In the genomic region with DNA sequence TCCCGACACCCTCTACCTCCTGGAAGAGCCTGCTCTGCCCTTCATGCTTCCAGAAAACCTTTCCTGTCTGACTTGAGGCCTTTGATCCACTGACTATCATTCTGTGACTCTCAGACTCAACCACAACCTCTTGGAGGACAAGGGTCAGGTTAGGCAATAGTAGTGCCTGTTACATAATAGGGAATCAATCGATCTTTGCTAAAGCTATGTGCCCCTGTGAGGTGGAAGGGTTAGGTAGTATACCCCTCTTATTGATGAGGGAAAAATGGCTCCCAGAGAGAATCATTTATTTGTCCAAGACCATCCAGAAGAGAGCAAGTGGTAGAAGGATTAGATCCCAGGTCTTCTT, we compare ENCODE assay signal across 1 cellular context.
A peak's percentile ranks its signal among the peaks of the same experiment; 100 is the strongest.
TF ChIP-seq lines count a peak whose summit lies in the region.

No MANE protein-coding gene starts in this region.

TF ChIP-seq in HepG2, 621 proteins besides CTCF, POLR2A, EP300 and RAD21:
- peak; percentile 65; the same call in 1 of the 2 replicates for TF ChIP-seq CEBPB (IDR thresholded peaks at IDR 0.05; ENCODE audit: borderline replicate concordance, low read depth, low read length)
- peak; percentile 83 for TF ChIP-seq CEBPG (CRISPR knock-in tag; IDR thresholded peaks at IDR 0.05)
- TF ChIP-seq, protein P1, sequence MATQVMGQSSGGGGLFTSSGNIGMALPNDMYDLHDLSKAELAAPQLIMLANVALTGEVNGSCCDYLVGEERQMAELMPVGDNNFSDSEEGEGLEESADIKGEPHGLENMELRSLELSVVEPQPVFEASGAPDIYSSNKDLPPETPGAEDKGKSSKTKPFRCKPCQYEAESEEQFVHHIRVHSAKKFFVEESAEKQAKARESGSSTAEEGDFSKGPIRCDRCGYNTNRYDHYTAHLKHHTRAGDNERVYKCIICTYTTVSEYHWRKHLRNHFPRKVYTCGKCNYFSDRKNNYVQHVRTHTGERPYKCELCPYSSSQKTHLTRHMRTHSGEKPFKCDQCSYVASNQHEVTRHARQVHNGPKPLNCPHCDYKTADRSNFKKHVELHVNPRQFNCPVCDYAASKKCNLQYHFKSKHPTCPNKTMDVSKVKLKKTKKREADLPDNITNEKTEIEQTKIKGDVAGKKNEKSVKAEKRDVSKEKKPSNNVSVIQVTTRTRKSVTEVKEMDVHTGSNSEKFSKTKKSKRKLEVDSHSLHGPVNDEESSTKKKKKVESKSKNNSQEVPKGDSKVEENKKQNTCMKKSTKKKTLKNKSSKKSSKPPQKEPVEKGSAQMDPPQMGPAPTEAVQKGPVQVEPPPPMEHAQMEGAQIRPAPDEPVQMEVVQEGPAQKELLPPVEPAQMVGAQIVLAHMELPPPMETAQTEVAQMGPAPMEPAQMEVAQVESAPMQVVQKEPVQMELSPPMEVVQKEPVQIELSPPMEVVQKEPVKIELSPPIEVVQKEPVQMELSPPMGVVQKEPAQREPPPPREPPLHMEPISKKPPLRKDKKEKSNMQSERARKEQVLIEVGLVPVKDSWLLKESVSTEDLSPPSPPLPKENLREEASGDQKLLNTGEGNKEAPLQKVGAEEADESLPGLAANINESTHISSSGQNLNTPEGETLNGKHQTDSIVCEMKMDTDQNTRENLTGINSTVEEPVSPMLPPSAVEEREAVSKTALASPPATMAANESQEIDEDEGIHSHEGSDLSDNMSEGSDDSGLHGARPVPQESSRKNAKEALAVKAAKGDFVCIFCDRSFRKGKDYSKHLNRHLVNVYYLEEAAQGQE (IDR thresholded peaks at IDR 0.05; ENCODE audit: borderline replicate concordance in 1 of 2, low read depth in 1 of 2, low read length in 2 of 2) = no peak
- no peak for TF ChIP-seq ZMYM2 (CRISPR knock-in tag; IDR thresholded peaks at IDR 0.05)
- no peak for TF ChIP-seq ATM (IDR thresholded peaks at IDR 0.05; ENCODE audit: borderline replicate concordance)
- no peak for TF ChIP-seq THAP7 (CRISPR knock-in tag; IDR thresholded peaks at IDR 0.05)
- 0 out of 2 replicates have a peak, but pooled peaks have one; percentile 17 for TF ChIP-seq ZNF644 (CRISPR knock-in tag; IDR thresholded peaks at IDR 0.05; ENCODE audit: low read depth)
- peak; percentile 86 for TF ChIP-seq HNF4A (CRISPR knock-in tag; IDR thresholded peaks at IDR 0.05)
- TF ChIP-seq, protein P2, sequence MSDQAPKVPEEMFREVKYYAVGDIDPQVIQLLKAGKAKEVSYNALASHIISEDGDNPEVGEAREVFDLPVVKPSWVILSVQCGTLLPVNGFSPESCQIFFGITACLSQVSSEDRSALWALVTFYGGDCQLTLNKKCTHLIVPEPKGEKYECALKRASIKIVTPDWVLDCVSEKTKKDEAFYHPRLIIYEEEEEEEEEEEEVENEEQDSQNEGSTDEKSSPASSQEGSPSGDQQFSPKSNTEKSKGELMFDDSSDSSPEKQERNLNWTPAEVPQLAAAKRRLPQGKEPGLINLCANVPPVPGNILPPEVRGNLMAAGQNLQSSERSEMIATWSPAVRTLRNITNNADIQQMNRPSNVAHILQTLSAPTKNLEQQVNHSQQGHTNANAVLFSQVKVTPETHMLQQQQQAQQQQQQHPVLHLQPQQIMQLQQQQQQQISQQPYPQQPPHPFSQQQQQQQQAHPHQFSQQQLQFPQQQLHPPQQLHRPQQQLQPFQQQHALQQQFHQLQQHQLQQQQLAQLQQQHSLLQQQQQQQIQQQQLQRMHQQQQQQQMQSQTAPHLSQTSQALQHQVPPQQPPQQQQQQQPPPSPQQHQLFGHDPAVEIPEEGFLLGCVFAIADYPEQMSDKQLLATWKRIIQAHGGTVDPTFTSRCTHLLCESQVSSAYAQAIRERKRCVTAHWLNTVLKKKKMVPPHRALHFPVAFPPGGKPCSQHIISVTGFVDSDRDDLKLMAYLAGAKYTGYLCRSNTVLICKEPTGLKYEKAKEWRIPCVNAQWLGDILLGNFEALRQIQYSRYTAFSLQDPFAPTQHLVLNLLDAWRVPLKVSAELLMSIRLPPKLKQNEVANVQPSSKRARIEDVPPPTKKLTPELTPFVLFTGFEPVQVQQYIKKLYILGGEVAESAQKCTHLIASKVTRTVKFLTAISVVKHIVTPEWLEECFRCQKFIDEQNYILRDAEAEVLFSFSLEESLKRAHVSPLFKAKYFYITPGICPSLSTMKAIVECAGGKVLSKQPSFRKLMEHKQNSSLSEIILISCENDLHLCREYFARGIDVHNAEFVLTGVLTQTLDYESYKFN (CRISPR knock-in tag; conservative IDR thresholded peaks at IDR 0.05) = peak; percentile 19; the same call in 1 of the 2 replicates
- TF ChIP-seq HNF4G (IDR thresholded peaks at IDR 0.05; ENCODE audit: borderline replicate concordance, low read depth, low read length) = peak; percentile 73
- peak; percentile 60; the same call in 1 of the 2 replicates for TF ChIP-seq HNF4G (CRISPR knock-in tag; IDR thresholded peaks at IDR 0.05; ENCODE audit: borderline replicate concordance, low read depth)
- TF ChIP-seq ZFYVE20 (CRISPR knock-in tag; IDR thresholded peaks at IDR 0.05; ENCODE audit: borderline replicate concordance, low read depth) = no peak
- TF ChIP-seq, protein P3, sequence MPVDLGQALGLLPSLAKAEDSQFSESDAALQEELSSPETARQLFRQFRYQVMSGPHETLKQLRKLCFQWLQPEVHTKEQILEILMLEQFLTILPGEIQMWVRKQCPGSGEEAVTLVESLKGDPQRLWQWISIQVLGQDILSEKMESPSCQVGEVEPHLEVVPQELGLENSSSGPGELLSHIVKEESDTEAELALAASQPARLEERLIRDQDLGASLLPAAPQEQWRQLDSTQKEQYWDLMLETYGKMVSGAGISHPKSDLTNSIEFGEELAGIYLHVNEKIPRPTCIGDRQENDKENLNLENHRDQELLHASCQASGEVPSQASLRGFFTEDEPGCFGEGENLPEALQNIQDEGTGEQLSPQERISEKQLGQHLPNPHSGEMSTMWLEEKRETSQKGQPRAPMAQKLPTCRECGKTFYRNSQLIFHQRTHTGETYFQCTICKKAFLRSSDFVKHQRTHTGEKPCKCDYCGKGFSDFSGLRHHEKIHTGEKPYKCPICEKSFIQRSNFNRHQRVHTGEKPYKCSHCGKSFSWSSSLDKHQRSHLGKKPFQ (CRISPR knock-in tag; IDR thresholded peaks at IDR 0.05; ENCODE audit: insufficient replicate concordance) = no peak
- TF ChIP-seq ZNF317 (CRISPR knock-in tag; IDR thresholded peaks at IDR 0.05) = no peak
- TF ChIP-seq ZMYM4 (CRISPR knock-in tag; IDR thresholded peaks at IDR 0.05) = peak; percentile 57
- peak; percentile 89 for TF ChIP-seq ONECUT2 (CRISPR knock-in tag; IDR thresholded peaks at IDR 0.05)
- peak; percentile 44; the same call in 1 of the 2 replicates for TF ChIP-seq HDAC1 (CRISPR knock-in tag; IDR thresholded peaks at IDR 0.05)
- peak; percentile 25; the same call in 1 of the 2 replicates for TF ChIP-seq ARID5B (CRISPR knock-in tag; IDR thresholded peaks at IDR 0.05)
- peak; percentile 40; the same call in 1 of the 2 replicates for TF ChIP-seq RARA (CRISPR knock-in tag; IDR thresholded peaks at IDR 0.05)
- 0 out of 2 replicates have a peak, but pooled peaks have one; percentile 17 for TF ChIP-seq TBX2 (CRISPR knock-in tag; IDR thresholded peaks at IDR 0.05; ENCODE audit: borderline replicate concordance)
- TF ChIP-seq NR2F1 (CRISPR knock-in tag; IDR thresholded peaks at IDR 0.05) = 0 out of 4 replicates have a peak, but pooled peaks of 1 of the 2 experiments have one; percentile 18
- TF ChIP-seq GATAD2A (CRISPR knock-in tag; IDR thresholded peaks at IDR 0.05) = peak; percentile 86
- TF ChIP-seq CHD4 (IDR thresholded peaks at IDR 0.05; ENCODE audit: borderline replicate concordance, low read length) = no peak
- TF ChIP-seq TEF (CRISPR knock-in tag; IDR thresholded peaks at IDR 0.05) = peak; percentile 49; the same call in 1 of the 2 replicates
- no peak for TF ChIP-seq MED1 (CRISPR knock-in tag; IDR thresholded peaks at IDR 0.05)
- 0 out of 2 replicates have a peak, but pooled peaks have one; percentile 5 for TF ChIP-seq NR2C2 (CRISPR knock-in tag; IDR thresholded peaks at IDR 0.05; ENCODE audit: borderline replicate concordance)
